Comparison of ENCODE assay signal across 8 cellular contexts in genomic region chr17:39927101-39927927, GRCh38. TPM values are rescaled to one million over a fixed set of nuclear protein-coding genes. Genes with fewer than 3 reads are reported as not detected.
DNase-seq lines count a peak whose midpoint lies in the region; ATAC-seq and TF ChIP-seq lines count a peak whose summit lies in the region.

TSS of gene LRRC3C (plus strand) at chr17:39927732. CDS start at chr17:39941524, 13,792 bp downstream.
TSS of gene ORMDL3 (minus strand) at chr17:39927601. CDS start at chr17:39924203, 3,398 bp downstream.

- no peaks in the 10 kb centered on the region for H3K9me3 ChIP-seq in muscle layer of colon (ENCODE audit: low read length)

- H3K4me1 ChIP-seq in muscle layer of colon (ENCODE audit: insufficient read depth, low read length) = peaks cover 32% of the 10 kb centered on the region

- H3K9ac ChIP-seq in muscle layer of colon (ENCODE audit: low read length) = peak within 1 kb of the TSS; percentile 73

- DNase-seq in DMS114 treated with DMSO at 0.1 percent for 48 hours (lab: John Stamatoyannopoulos, UW; ENCODE audit: unreplicated experiment) = peak; percentile 93
- DNase-seq in KG1 (lab: John Stamatoyannopoulos, UW) = peak; percentile 86
- DNase-seq in activated T-cell treated with anti-CD3 and anti-CD28 coated beads, Interleukin-2, amount 50 U/mL, for 48 hours = peak; percentile 92 to 96
- DNase-seq in stimulated activated CD8-positive, alpha-beta memory T cell treated with anti-CD3 and anti-CD28 coated beads, Interleukin-7, amount 100 ng/mL, for 1 hour (ENCODE audit: low read depth in 2 of 2) = peak; percentile 82 to 83

- peak within 1 kb of the TSS; percentile 97 for H3K27ac ChIP-seq in muscle layer of colon (ENCODE audit: low read depth, low read length)

- no peaks in the 10 kb centered on the region for H3K27me3 ChIP-seq in muscle layer of colon (ENCODE audit: control insufficient read depth in 1 of 2, insufficient read depth in 2 of 2, low read length in 2 of 2)

- ATAC-seq in GM21619 (IDR thresholded peaks at IDR 0.05; ENCODE audit: unreplicated experiment) (peak; percentile 68), esophagus mucosa (peak; percentile 93)

- H3K4me3 ChIP-seq in muscle layer of colon (ENCODE audit: low read depth in 1 of 2, low read length in 2 of 2) = peak within 1 kb of the TSS; percentile 81 to 90

- H3K36me3 ChIP-seq in muscle layer of colon (ENCODE audit: insufficient read depth, low read length) = peaks cover 23% of the 10 kb centered on the region

TF ChIP-seq in PFSK-1, 5 proteins besides CTCF, POLR2A, EP300 and RAD21:
- peak; percentile 86 for TF ChIP-seq POLR2AphosphoS5 (IDR thresholded peaks at IDR 0.05; ENCODE audit: low read depth, low read length)
- TF ChIP-seq TAF1 (IDR thresholded peaks at IDR 0.05; ENCODE audit: borderline replicate concordance, insufficient read depth, low read length) = 0 out of 2 replicates have a peak, but pooled peaks have one; percentile 74
- TF ChIP-seq SIN3A (IDR thresholded peaks at IDR 0.05; ENCODE audit: borderline replicate concordance, insufficient read depth, low read length) = no peak
- TF ChIP-seq FOXP2 (optimal IDR thresholded peaks at IDR 0.05; ENCODE audit: borderline replicate concordance, extremely low read depth, extremely low read length, insufficient read depth) = peak; percentile 91
- no peak for TF ChIP-seq REST (IDR thresholded peaks at IDR 0.05; ENCODE audit: insufficient read depth in 1 of 2, low read depth in 2 of 2, low read length in 2 of 2)
TF ChIP-seq in PFSK-1: peak in this region for 3.

RNA-seq across cellular contexts. Expression of gene LRRC3C, which starts in this region (rescaled TPM):
- polyA plus RNA-seq in PFSK-1 (2012; ENCODE audit: insufficient read length, low read depth) = not detected
- not detected for total RNA-seq in esophagus mucosa

RNA-seq across cellular contexts. Expression of gene ORMDL3, which starts in this region (rescaled TPM):
- 47.9 TPM for polyA plus RNA-seq in PFSK-1 (2012; ENCODE audit: insufficient read length, low read depth)
- total RNA-seq in esophagus mucosa = 18.5 TPM

Comparison
In these comparisons a context has a peak if more than half of its experiments do, and no peak if none do; other contexts are left out.
1. Peak in every context shown above with its lines: DNase-seq, ATAC-seq, H3K4me3 ChIP-seq and H3K27ac ChIP-seq.